8 cellular contexts compared by ENCODE assay signal in genomic region chr11:129846508-129847335, GRCh38. TPM values are rescaled to one million over a fixed set of nuclear protein-coding genes. Genes with fewer than 3 reads are reported as not detected.
A peak's percentile ranks its signal among the peaks of the same experiment; 100 is the strongest.
DNase-seq lines count a peak whose midpoint lies in the region; ATAC-seq and TF ChIP-seq lines count a peak whose summit lies in the region.

No MANE protein-coding gene starts in this region.

- peak overlapping the region; percentile 79 for H3K9ac ChIP-seq in PC-3 (ENCODE audit: low read length)

- H3K27ac Mint-ChIP-seq in activated naive CD8-positive, alpha-beta T cell = peak overlapping the region; percentile 58
- H3K27ac Mint-ChIP-seq in activated naive CD8-positive, alpha-beta T cell treated with anti-CD3 and anti-CD28 coated beads for 36 hours = no peak overlapping the region

- 44 to 54% (median 47%) methylated on average over 6 of the region's 6 CpGs for WGBS in stomach, 5 donors
- WGBS in psoas muscle, 3 donors = 67 to 71% (median 69%) methylated on average over 6 of the region's 6 CpGs

- intact Hi-C loops in PC-3 (cut with micrococcal nuclease) = loop anchor here (1.0 to 10.0 kb wide), 5 partner anchors 8 to 202 kb away; no protein-coding TSS in a partner anchor
- intact Hi-C loops in stomach (cut with DNase I; ENCODE audit: low total_unique reads) = no loop called here
- intact Hi-C loops in psoas muscle (cut with DNase I) = no loop called here

- H3K4me3 Mint-ChIP-seq in activated naive CD8-positive, alpha-beta T cell = no peak overlapping the region
- H3K4me3 Mint-ChIP-seq in activated naive CD8-positive, alpha-beta T cell treated with anti-CD3 and anti-CD28 coated beads for 36 hours = no peak overlapping the region

- H3K27me3 Mint-ChIP-seq in activated naive CD8-positive, alpha-beta T cell = no peaks in the 10 kb centered on the region
- no peaks in the 10 kb centered on the region for H3K27me3 Mint-ChIP-seq in activated naive CD8-positive, alpha-beta T cell treated with anti-CD3 and anti-CD28 coated beads for 36 hours

- no peaks in the 10 kb centered on the region for H4K20me1 ChIP-seq in PC-3 (ENCODE audit: low read length)

- no peak for TF ChIP-seq CTCF in PC-3 (conservative IDR thresholded peaks at IDR 0.05; ENCODE audit: low read depth, low read length)
- no peak for TF ChIP-seq CTCF in stomach (IDR thresholded peaks at IDR 0.05)
- TF ChIP-seq CTCF in psoas muscle (IDR thresholded peaks at IDR 0.05) = no peak

- H3K9me3 ChIP-seq in PC-3 (ENCODE audit: low read length) = no peaks in the 10 kb centered on the region
- no peaks in the 10 kb centered on the region for H3K9me3 ChIP-seq in stomach
- H3K9me3 ChIP-seq in psoas muscle = no peaks in the 10 kb centered on the region

- no peak for TF ChIP-seq POLR2A in stomach (IDR thresholded peaks at IDR 0.05)

- H3K36me3 ChIP-seq in PC-3 (ENCODE audit: low read depth, low read length) (0 out of 2 replicates have a peak, but pooled peaks cover 7% of the 10 kb centered on the region), stomach (no peaks in the 10 kb centered on the region), psoas muscle (ENCODE audit: insufficient read depth in 1 of 2, low read depth in 1 of 2) (no peaks in the 10 kb centered on the region)

- H3K9me3 Mint-ChIP-seq in activated naive CD8-positive, alpha-beta T cell (ENCODE audit: low read depth) = peaks cover 8% of the 10 kb centered on the region
- peaks cover 4% of the 10 kb centered on the region for H3K9me3 Mint-ChIP-seq in activated naive CD8-positive, alpha-beta T cell treated with anti-CD3 and anti-CD28 coated beads for 36 hours

- H3K4me2 ChIP-seq in PC-3 (ENCODE audit: low read length) = peak overlapping the region; percentile 70

- POLR2A ChIA-PET in PC-3 (lab: Charles Lee; ENCODE audit: unreplicated experiment) = interaction anchor here (0.6 kb wide), 1 partner anchor 212 kb away, joined by 4 read pairs; no protein-coding TSS in a partner anchor

- H3K4me1 ChIP-seq in PC-3 (ENCODE audit: insufficient read depth, low read length) (peaks cover 38% of the 10 kb centered on the region), stomach (peaks cover 0 to 16% (median 0%) of the 10 kb centered on the region in 4 donors), psoas muscle (no peaks in the 10 kb centered on the region)

- ATAC-seq in PC-3 (peak; percentile 97), esophagus mucosa (peak; percentile 87), psoas muscle (no peak), GM19397 (IDR thresholded peaks at IDR 0.05; ENCODE audit: unreplicated experiment) (no peak), GM18517 (IDR thresholded peaks at IDR 0.05; ENCODE audit: unreplicated experiment) (no peak)

- H3K79me2 ChIP-seq in PC-3 (ENCODE audit: low read length) = 0 out of 2 replicates have a peak, but pooled peaks cover 3% of the 10 kb centered on the region

- H3F3A ChIP-seq in PC-3 (ENCODE audit: low read length, unreplicated experiment) = no peaks in the 10 kb centered on the region

- DNase-seq in activated naive CD8-positive, alpha-beta T cell treated with anti-CD3 and anti-CD28 coated beads for 36 hours = no peak
- peak; percentile 99 for DNase-seq in PC-3
- DNase-seq in stomach = no peak
- no peak for DNase-seq in psoas muscle

- H2AFZ ChIP-seq in PC-3 (ENCODE audit: low read length) = no peak overlapping the region

- TSS peak; percentile 85 for BruUV-seq in PC-3 (replicated peaks; lab: Mats Ljungman, UMichigan)

- no peaks in the 10 kb centered on the region for H3K9me2 ChIP-seq in PC-3 (replicated peaks; ENCODE audit: low read length)

- H3K27ac ChIP-seq in PC-3 (ENCODE audit: low read length) = peak overlapping the region; percentile 94
- H3K27ac ChIP-seq in stomach = peak overlapping the region in 3 of 5 donors; percentile 43 to 66 (median 45)
- H3K27ac ChIP-seq in psoas muscle = no peak overlapping the region

- H3K4me3 ChIP-seq in PC-3 (ENCODE audit: low read length) (peak overlapping the region; percentile 44), stomach (no peak overlapping the region), psoas muscle (no peak overlapping the region)

- no peaks in the 10 kb centered on the region for H3K36me3 Mint-ChIP-seq in activated naive CD8-positive, alpha-beta T cell
- no peaks in the 10 kb centered on the region for H3K36me3 Mint-ChIP-seq in activated naive CD8-positive, alpha-beta T cell treated with anti-CD3 and anti-CD28 coated beads for 36 hours

- no peaks in the 10 kb centered on the region for H3K27me3 ChIP-seq in PC-3 (ENCODE audit: low read length)
- no peaks in the 10 kb centered on the region for H3K27me3 ChIP-seq in stomach
- H3K27me3 ChIP-seq in psoas muscle (ENCODE audit: insufficient read depth in 3 of 3, low read length in 2 of 3) = no peaks in the 10 kb centered on the region

- H3K4me1 Mint-ChIP-seq in activated naive CD8-positive, alpha-beta T cell (ENCODE audit: low read depth) = peaks cover 24% of the 10 kb centered on the region
- H3K4me1 Mint-ChIP-seq in activated naive CD8-positive, alpha-beta T cell treated with anti-CD3 and anti-CD28 coated beads for 36 hours = peaks cover 11% of the 10 kb centered on the region

- CTCF ChIA-PET in PC-3 (lab: Charles Lee) = no interaction called here

- TF ChIP-seq EP300 in stomach (IDR thresholded peaks at IDR 0.05) = no peak

RNA-seq across cellular contexts. Expression of gene TMEM45B, which starts 31.1 kb away (rescaled TPM):
- under 1 TPM; 0.58 to 0.64 TPM for total RNA-seq in activated naive CD8-positive, alpha-beta T cell treated with anti-CD3 and anti-CD28 coated beads for 36 hours
- total RNA-seq in PC-3 (2014; rRNA removed) (24.0 and 30.4 TPM in 2 replicates), esophagus mucosa (106 TPM), stomach (10 to 100 TPM in 3 of 5 donors, 1 to 10 TPM in 2; 3.6 to 80.6 (median 37.1) TPM), psoas muscle (not detected)
- polyA plus RNA-seq in stomach (10 to 100 TPM in 2 of 3 donors, 1 to 10 TPM in 1; 5.3 to 22.1 (median 16.5) TPM), psoas muscle (under 1 TPM in 2 of 3 donors, not detected in 1; 0.05 to 0.09 TPM)

RNA-seq across cellular contexts. Expression of gene NFRKB, which starts 48.7 kb away (rescaled TPM):
- total RNA-seq in activated naive CD8-positive, alpha-beta T cell treated with anti-CD3 and anti-CD28 coated beads for 36 hours = 10 to 100 TPM; 33.1 to 33.2 TPM
- total RNA-seq in PC-3 (2014; rRNA removed) = 48.2 and 57.0 TPM in 2 replicates
- total RNA-seq in esophagus mucosa = 14.3 TPM
- total RNA-seq in stomach = 100 to 1,000 TPM in 1 of 5 donors, 10 to 100 TPM in 3, 1 to 10 TPM in 1; 5.8 to 127 (median 33.3) TPM
- polyA plus RNA-seq in stomach = 1 to 10 TPM; 4.4 to 7.2 (median 5.4) TPM
- total RNA-seq in psoas muscle = 10 to 100 TPM; 14.2 to 18.3 (median 15.6) TPM
- 10 to 100 TPM in 1 of 3 donors, 1 to 10 TPM in 2; 7.4 to 11.1 (median 9.7) TPM for polyA plus RNA-seq in psoas muscle

Comparison
In these comparisons a context has a peak if more than half of its experiments do, and no peak if none do; other contexts are left out.
1. ATAC-seq: peak in PC-3 (single experiment) and esophagus mucosa (single experiment); none in psoas muscle (0 of 4), GM19397 (single experiment) and GM18517 (single experiment).